Comparison of ENCODE assay signal across 8 cellular contexts in genomic region chr9:136481558-136481957, GRCh38. TPM values are rescaled to one million over a fixed set of nuclear protein-coding genes. Genes with fewer than 3 reads are reported as not detected.
DNase-seq lines count a peak whose midpoint lies in the region; ATAC-seq and TF ChIP-seq lines count a peak whose summit lies in the region.

No MANE protein-coding gene starts in this region.

- H3K27me3 ChIP-seq in H7 (ENCODE audit: control insufficient read depth, insufficient read depth, low read length), result no peaks in the 10 kb centered on the region

- DNase-seq in H7, result no peak
- DNase-seq in T-cell, result peak in 1 of 34 experiments; percentile 15
- no peak for DNase-seq in fibroblast of pulmonary artery (ENCODE audit: low read depth)
- DNase-seq in skeletal muscle cell (ENCODE audit: low read depth), result no peak
- DNase-seq in lower leg skin (ENCODE audit: low spot score in 2 of 2), result no peak
- DNase-seq in stimulated activated CD4-positive, alpha-beta T cell treated with anti-CD3 and anti-CD28 coated beads, Interleukin-2, amount 100 ng/mL, for 24 hours, result no peak

- WGBS in lower leg skin, 2 donors, result 43 to 44% methylated on average over 5 of the region's 5 CpGs

- intact Hi-C loops in lower leg skin (cut with DNase I; ENCODE audit: low total_unique reads), result no loop called here

- H3K9me3 Mint-ChIP-seq in T-cell, result no peaks in the 10 kb centered on the region

- peak overlapping the region; percentile 90 to 92 for H3K27ac Mint-ChIP-seq in T-cell

- peaks cover 14% of the 10 kb centered on the region for H3K36me3 ChIP-seq in H7 (replicated peaks; ENCODE audit: control insufficient read depth, insufficient read depth, low read length)

- ATAC-seq in T-cell (replicated peaks in 1 of 4) (no peak), GM19395 (IDR thresholded peaks at IDR 0.05; ENCODE audit: unreplicated experiment) (no peak), GM21360 (IDR thresholded peaks at IDR 0.05; ENCODE audit: unreplicated experiment) (no peak)

- TF ChIP-seq POLR2A in lower leg skin (IDR thresholded peaks at IDR 0.05), result no peak

- H3K4me3 ChIP-seq in H7 (ENCODE audit: insufficient read depth, low read depth, low read length) (peak overlapping the region; percentile 87; the same call in 1 of the 2 replicates), fibroblast of pulmonary artery (replicated peaks; ENCODE audit: low read depth, low read length) (peak overlapping the region; percentile 96), skeletal muscle cell (ENCODE audit: low read depth, low read length) (peak overlapping the region; percentile 89), lower leg skin (ENCODE audit: low read depth, poor library complexity, severe bottlenecking) (no peak overlapping the region)

- CTCF ChIA-PET in T-cell (lab: Charles Lee), result no interaction called here

- POLR2A ChIA-PET in T-cell (lab: Charles Lee), result interaction anchor here in 1 of 2 donors (0.7 kb wide), 1 partner anchor 57 kb away, joined by 11 read pairs; no protein-coding TSS in a partner anchor

- peaks cover 44 to 48% (median 44%) of the 10 kb centered on the region in 3 donors for H3K4me1 Mint-ChIP-seq in T-cell

- H3K27me3 Mint-ChIP-seq in T-cell, result no peaks in the 10 kb centered on the region

- peak overlapping the region; percentile 87 to 97 (median 92) for H3K4me3 Mint-ChIP-seq in T-cell

- H3K36me3 Mint-ChIP-seq in T-cell, result peaks cover 14% of the 10 kb centered on the region

- TF ChIP-seq CTCF in fibroblast of pulmonary artery (IDR thresholded peaks at IDR 0.05; ENCODE audit: low read length, missing control alignments) (no peak), lower leg skin (IDR thresholded peaks at IDR 0.05) (no peak)

RNA-seq across cellular contexts. Expression of gene SEC16A, which starts 1.3 kb away (rescaled TPM):
- total RNA-seq in H7 (2014; rRNA removed; shearing (Covaris generic)), result 17.7 and 23.2 TPM in 2 replicates
- 10 to 100 TPM; 76.3 to 99.0 (median 92.4) TPM for total RNA-seq in T-cell
- total RNA-seq in lower leg skin, result 10 to 100 TPM; 58.4 to 77.8 (median 58.5) TPM

RNA-seq across cellular contexts. Expression of gene INPP5E, which starts 41.9 kb away (rescaled TPM):
- total RNA-seq in H7 (2014; rRNA removed; shearing (Covaris generic)), result 12.4 and 15.2 TPM in 2 replicates
- total RNA-seq in T-cell (10 to 100 TPM; 16.5 to 35.5 (median 31.8) TPM), lower leg skin (10 to 100 TPM in 3 of 4 donors, 1 to 10 TPM in 1; 10.0 to 17.8 (median 12.1) TPM)
